Comparison of ENCODE assay signal across 29 cellular contexts in genomic region chr10:8481718-8482504, GRCh38.
"Had no signal": no experiment of that assay in that cellular context is flagged by ENCODE, and none has a peak within 500 bp of the region (broad histone marks: within the 10 kb centered on the region; RNA-seq: fewer than 3 reads in every experiment).

No MANE protein-coding gene starts in this region.

- DNase-seq: hypothalamus; immature natural killer cell; kidney; left ventricle myocardium inferior; mesendoderm; naive thymus-derived CD4-positive, alpha-beta T cell; nucleus accumbens; pancreas; posterior cingulate gyrus; retina; right cardiac atrium; stimulated activated CD4-positive, alpha-beta T cell treated with anti-CD3 and anti-CD28 coated beads, Interleukin-12 subunit alpha, Interleukin-12 subunit beta, amount 100 ng/mL, for 4 hours; stimulated activated CD4-positive, alpha-beta T cell treated with anti-CD3 and anti-CD28 coated beads, Interleukin-15, amount 100 ng/mL, for 24 hours; stimulated activated CD4-positive, alpha-beta T cell treated with anti-CD3 and anti-CD28 coated beads, Interleukin-2, amount 100 ng/mL, for 24 hours; stimulated activated CD4-positive, alpha-beta T cell treated with anti-CD3 and anti-CD28 coated beads, Interleukin-4, amount 100 ng/mL, for 1 hour; stimulated activated naive B cell treated with anti-CD40 and anti-IgM and Interleukin-4, amounts not matched to agents 10 μg/mL and 1 μg/mL and 100 μg/mL, for 72 hours; stimulated activated naive CD8-positive, alpha-beta T cell treated with anti-CD3 and anti-CD28 coated beads, Interleukin-15, Interleukin-2, amounts not matched to agents 100 U/mL and 50 U/mL, for 24 hours; stomach; tibial artery; trophoblast cell; upper lobe of right lung had no signal

- H3K27ac ChIP-seq: left ventricle myocardium inferior, pancreas, prostate gland, skin epidermis, stomach, thoracic aorta, tibial artery, upper lobe of right lung had no signal

- H3K27me3 ChIP-seq: tibial artery, upper lobe of right lung had no signal

- H3K9me3 ChIP-seq: pancreas, prostate gland, upper lobe of right lung had no signal

- H3K27ac Mint-ChIP-seq: immature natural killer cell; mesothelial cell of epicardium; naive thymus-derived CD4-positive, alpha-beta T cell; natural killer cell treated with Interleukin-12 subunit alpha and Interleukin-12 subunit beta and Interleukin-15 and Interleukin-18, amount 100 ng/mL, for 72 hours; stimulated activated naive B cell treated with anti-CD40 and anti-IgM and Interleukin-4, amounts not matched to agents 10 μg/mL and 1 μg/mL and 100 μg/mL, for 72 hours had no signal

- ATAC-seq: naive thymus-derived CD4-positive, alpha-beta T cell; natural killer cell treated with Interleukin-12 subunit alpha and Interleukin-12 subunit beta and Interleukin-15 and Interleukin-18, amount 100 ng/mL, for 72 hours; pancreas; right cardiac atrium; sciatic nerve; stimulated activated naive B cell treated with anti-CD40 and anti-IgM and Interleukin-4, amounts not matched to agents 10 μg/mL and 1 μg/mL and 100 μg/mL, for 72 hours; stimulated activated naive CD8-positive, alpha-beta T cell treated with anti-CD3 and anti-CD28 coated beads, Interleukin-15, Interleukin-2, amounts not matched to agents 100 U/mL and 50 U/mL, for 24 hours; upper lobe of right lung had no signal

- H3K9me3 Mint-ChIP-seq: natural killer cell treated with Interleukin-12 subunit alpha and Interleukin-12 subunit beta and Interleukin-15 and Interleukin-18, amount 100 ng/mL, for 72 hours had no signal

- H3K4me1 ChIP-seq: left ventricle myocardium inferior, pancreas, prostate gland, stomach, tibial artery, upper lobe of right lung had no signal

- H3K4me1 Mint-ChIP-seq: immature natural killer cell; neural crest cell; stimulated activated naive B cell treated with anti-CD40 and anti-IgM and Interleukin-4, amounts not matched to agents 10 μg/mL and 1 μg/mL and 100 μg/mL, for 72 hours had no signal

- H3K36me3 ChIP-seq: left ventricle myocardium inferior, pancreas, prostate gland, stomach, thoracic aorta, tibial artery, upper lobe of right lung had no signal

- H3K4me3 ChIP-seq: left ventricle myocardium inferior, lung, pancreas, prostate gland, skin epidermis, stomach, thoracic aorta, tibial artery, upper lobe of right lung had no signal

- H3K4me3 Mint-ChIP-seq: immature natural killer cell; mesothelial cell of epicardium; naive thymus-derived CD4-positive, alpha-beta T cell; natural killer cell treated with Interleukin-12 subunit alpha and Interleukin-12 subunit beta and Interleukin-15 and Interleukin-18, amount 100 ng/mL, for 72 hours; neural crest cell; stimulated activated naive B cell treated with anti-CD40 and anti-IgM and Interleukin-4, amounts not matched to agents 10 μg/mL and 1 μg/mL and 100 μg/mL, for 72 hours had no signal
